ENCODE assay signal across 8 cellular contexts in genomic region chr20:36542019-36542488, GRCh38. TPM values are rescaled to one million over a fixed set of nuclear protein-coding genes. Genes with fewer than 3 reads are reported as not detected.
A peak's percentile ranks its signal among the peaks of the same experiment; 100 is the strongest.
DNase-seq lines count a peak whose midpoint lies in the region; ATAC-seq and TF ChIP-seq lines count a peak whose summit lies in the region.

No MANE protein-coding gene starts in this region.

- H3K27me3 ChIP-seq in Caco-2 (replicated peaks; ENCODE audit: control insufficient read depth, insufficient read depth, low read length) (no peaks in the 10 kb centered on the region), NT2/D1 (ENCODE audit: insufficient read depth, insufficient read length) (peaks cover 5% of the 10 kb centered on the region)

- no peaks in the 10 kb centered on the region for H3K9me3 Mint-ChIP-seq in Caco-2 (ENCODE audit: unreplicated experiment)
- H3K9me3 Mint-ChIP-seq in neural crest cell, result no peaks in the 10 kb centered on the region
- no peaks in the 10 kb centered on the region for H3K9me3 Mint-ChIP-seq in naive thymus-derived CD8-positive, alpha-beta T cell

- intact Hi-C loops in Caco-2 (cut with micrococcal nuclease; ENCODE audit: unreplicated experiment), result no loop called here

- H3K36me3 ChIP-seq in Caco-2 (ENCODE audit: control insufficient read depth, insufficient read depth, low read length) (no peaks in the 10 kb centered on the region), NT2/D1 (ENCODE audit: insufficient read depth, insufficient read length, low read length) (peaks cover 46% of the 10 kb centered on the region)

- H3K27me3 Mint-ChIP-seq in Caco-2 (ENCODE audit: insufficient read depth, unreplicated experiment) (no peaks in the 10 kb centered on the region), neural crest cell (ENCODE audit: low read depth) (no peaks in the 10 kb centered on the region)
- H3K27me3 Mint-ChIP-seq in naive thymus-derived CD8-positive, alpha-beta T cell, result peaks cover 0 to 1% (median 0%) of the 10 kb centered on the region in 5 donors

- POLR2A ChIA-PET in Caco-2 (lab: Charles Lee), result interaction anchor here (0.7 to 1.4 kb wide), 3 partner anchors 63 to 802 kb away, joined by 3 to 7 read pairs (median 3); partner anchors contain the start of genes NDRG3 and RAB5IF
- POLR2A ChIA-PET in naive thymus-derived CD8-positive, alpha-beta T cell (lab: Charles Lee), result no interaction called here

- H3K4me1 ChIP-seq in Caco-2 (peaks cover 24% of the 10 kb centered on the region), NT2/D1 (ENCODE audit: insufficient read depth, insufficient read length) (peaks cover 33% of the 10 kb centered on the region)

- BruUV-seq in Caco-2 (replicated peaks; lab: Mats Ljungman, UMichigan), result no TSS peak

- H3K4me3 Mint-ChIP-seq in Caco-2 (ENCODE audit: unreplicated experiment) (peak overlapping the region; percentile 85), neural crest cell (peak overlapping the region; percentile 15)
- H3K4me3 Mint-ChIP-seq in naive thymus-derived CD8-positive, alpha-beta T cell, result peak overlapping the region in 3 of 10 donors; percentile 14 to 28 (median 21)

- H3K9ac ChIP-seq in NT2/D1 (ENCODE audit: insufficient read length, low read depth), result peak overlapping the region; percentile 94

- ATAC-seq in naive thymus-derived CD8-positive, alpha-beta T cell, result no peak

- DNase-seq in Caco-2 (peak; percentile 82 to 83), NT2/D1 (ENCODE audit: low read depth, low spot score) (peak; percentile 54), fibroblast of gingiva (ENCODE audit: low read depth) (peak; percentile 63), neural crest cell (ENCODE audit: low read depth, low spot score) (peak; percentile 41), NCI-H2227 treated with DMSO at 0.1 percent for 48 hours (lab: John Stamatoyannopoulos, UW) (no peak)
- DNase-seq in activated CD4-positive, alpha-beta T cell treated with anti-CD3 and anti-CD28 coated beads for 48 hours, result no peak
- no peak for DNase-seq in activated naive CD4-positive, alpha-beta T cell treated with Interleukin-2 at 50 U/mL for 16 hours
- no peak for DNase-seq in naive thymus-derived CD8-positive, alpha-beta T cell

- CTCF ChIA-PET in Caco-2 (lab: Charles Lee), result interaction anchor here (0.7 to 2.8 kb wide), 5 partner anchors 31 to 321 kb away, joined by 3 to 11 read pairs (median 4); partner anchors contain the start of genes RAB5IF and TGIF2

- TF ChIP-seq CTCF in Caco-2 (IDR thresholded peaks at IDR 0.05; ENCODE audit: insufficient read depth in 1 of 2, low read depth in 1 of 2, low read length in 1 of 2, severe bottlenecking in 1 of 2, unreplicated experiment in 1 of 2) (peak; percentile 62 to 88), neural crest cell (conservative IDR thresholded peaks at IDR 0.05) (peak; percentile 60)

- H3K4me1 Mint-ChIP-seq in Caco-2 (ENCODE audit: low read depth, unreplicated experiment) (peaks cover 22% of the 10 kb centered on the region), neural crest cell (peaks cover 10% of the 10 kb centered on the region)
- peaks cover 2 to 8% (median 4%) of the 10 kb centered on the region in 4 donors for H3K4me1 Mint-ChIP-seq in naive thymus-derived CD8-positive, alpha-beta T cell

- H3K27ac Mint-ChIP-seq in Caco-2 (ENCODE audit: unreplicated experiment) (peak overlapping the region; percentile 78), neural crest cell (ENCODE audit: unreplicated experiment) (no peak overlapping the region)
- H3K27ac Mint-ChIP-seq in naive thymus-derived CD8-positive, alpha-beta T cell, result peak overlapping the region in 1 of 10 donors; percentile 9

- peaks cover 24% of the 10 kb centered on the region for H3K36me3 Mint-ChIP-seq in Caco-2 (ENCODE audit: insufficient read depth, unreplicated experiment)
- no peaks in the 10 kb centered on the region for H3K36me3 Mint-ChIP-seq in neural crest cell (ENCODE audit: low read depth)
- H3K36me3 Mint-ChIP-seq in naive thymus-derived CD8-positive, alpha-beta T cell, result no peaks in the 10 kb centered on the region

- H3K4me3 ChIP-seq in Caco-2 (ENCODE audit: low read depth, low read length) (peak overlapping the region; percentile 68), NT2/D1 (ENCODE audit: insufficient read length, low read depth) (peak overlapping the region; percentile 86)

- H3K9me3 ChIP-seq in Caco-2 (no peaks in the 10 kb centered on the region), NT2/D1 (ENCODE audit: insufficient read depth, low read length) (no peaks in the 10 kb centered on the region)

RNA-seq across cellular contexts. Expression of gene MYL9, which starts 0.7 kb away (rescaled TPM):
- 382 and 446 TPM in 2 replicates for total RNA-seq in Caco-2 (2022)
- total RNA-seq in neural crest cell, result 19.7 and 19.8 TPM in 2 replicates
- not detected for total RNA-seq in naive thymus-derived CD8-positive, alpha-beta T cell
- under 1 TPM in 1 of 3 donors, not detected in 2; 0.05 TPM for polyA plus RNA-seq in naive thymus-derived CD8-positive, alpha-beta T cell

RNA-seq across cellular contexts. Expression of gene TGIF2, which starts 31.3 kb away (rescaled TPM):
- total RNA-seq in Caco-2 (2022), result 58.4 and 60.6 TPM in 2 replicates
- 73.8 and 76.4 TPM in 2 replicates for total RNA-seq in neural crest cell
- total RNA-seq in naive thymus-derived CD8-positive, alpha-beta T cell, result 10 to 100 TPM; 37.8 to 38.4 TPM
- 10 to 100 TPM; 25.7 to 36.8 (median 30.8) TPM for polyA plus RNA-seq in naive thymus-derived CD8-positive, alpha-beta T cell

Comparison
In these comparisons a context has a peak if more than half of its experiments do, and no peak if none do; other contexts are left out.
1. DNase-seq: peak in Caco-2 (2 of 2), NT2/D1 (single experiment), fibroblast of gingiva (single experiment) and neural crest cell (single experiment); none in activated CD4-positive, alpha-beta T cell treated with anti-CD3 and anti-CD28 coated beads for 48 hours (single experiment), activated naive CD4-positive, alpha-beta T cell treated with Interleukin-2 at 50 U/mL for 16 hours (single experiment), naive thymus-derived CD8-positive, alpha-beta T cell (0 of 10) and NCI-H2227 treated with DMSO at 0.1 percent for 48 hours (single experiment).
2. RNA of gene MYL9, which starts 0.7 kb away (total RNA-seq): 382 to 446 TPM in Caco-2; 19.7 to 19.8 TPM in neural crest cell and not detected in naive thymus-derived CD8-positive, alpha-beta T cell; every median in the first group is over 10 times any median in the second.